ENCODE assay signal across 8 cellular contexts in genomic region chr4:173371292-173372192, GRCh38. TPM values are rescaled to one million over a fixed set of nuclear protein-coding genes. Genes with fewer than 3 reads are reported as not detected.
DNase-seq lines count a peak whose midpoint lies in the region; ATAC-seq and TF ChIP-seq lines count a peak whose summit lies in the region.

No MANE protein-coding gene starts in this region.

- H3K79me2 ChIP-seq in ACC112 (ENCODE audit: control insufficient read depth, insufficient read depth, low read length, unreplicated experiment), result peaks cover 51% of the 10 kb centered on the region

- intact Hi-C loops in right lobe of liver (cut with DNase I), result no loop called here

- TF ChIP-seq CTCF in right lobe of liver (IDR thresholded peaks at IDR 0.05), result no peak

- H2AFZ ChIP-seq in ACC112 (ENCODE audit: low read length, unreplicated experiment), result peak overlapping the region; percentile 57

- peak; percentile 28 for DNase-seq in NCI-H345 treated with DMSO at 0.1 percent for 48 hours (lab: John Stamatoyannopoulos, UW; ENCODE audit: unreplicated experiment)
- DNase-seq in activated CD4-positive, alpha-beta T cell treated with anti-CD3 and anti-CD28 coated beads, Interleukin-2, amount 50 U/mL, for 4 hours, result peak; percentile 7 to 20
- peak; percentile 80 for DNase-seq in dermis blood vessel endothelial cell
- DNase-seq in right lobe of liver, result peak; percentile 81 to 83 (median 81)
- DNase-seq in stimulated activated CD4-positive, alpha-beta T cell treated with anti-CD3 and anti-CD28 coated beads, Interleukin-4, amount 100 ng/mL, for 4 hours, result peak; percentile 13 to 40

- no peaks in the 10 kb centered on the region for H3K9me3 ChIP-seq in right lobe of liver

- H3K27ac ChIP-seq in ACC112 (ENCODE audit: low read depth, low read length) (peak overlapping the region; percentile 53), right lobe of liver (peak overlapping the region; percentile 75 to 83 (median 79))

- H3K27me3 ChIP-seq in ACC112 (ENCODE audit: insufficient read depth, low read length) (no peaks in the 10 kb centered on the region), right lobe of liver (no peaks in the 10 kb centered on the region)

- ATAC-seq in GM18519 (IDR thresholded peaks at IDR 0.05; ENCODE audit: low FRiP score, unreplicated experiment), result peak; percentile 8
- peak; percentile 30 for ATAC-seq in HG03045 (IDR thresholded peaks at IDR 0.05; ENCODE audit: unreplicated experiment)
- peak; percentile 33 to 53 (median 37) for ATAC-seq in right lobe of liver

- TF ChIP-seq POLR2A in right lobe of liver (IDR thresholded peaks at IDR 0.05), result peak; percentile 20

- H3K4me1 ChIP-seq in ACC112 (ENCODE audit: control insufficient read depth, insufficient read depth, low read length, unreplicated experiment) (peaks cover 13% of the 10 kb centered on the region), right lobe of liver (peaks cover 0 to 14% (median 5%) of the 10 kb centered on the region in 4 donors)

- H3K36me3 ChIP-seq in ACC112 (ENCODE audit: insufficient read depth, low read length) (no peaks in the 10 kb centered on the region), right lobe of liver (no peaks in the 10 kb centered on the region)

- H3K4me3 ChIP-seq in ACC112 (ENCODE audit: low read depth, low read length) (peak overlapping the region; percentile 79), right lobe of liver (peak overlapping the region; percentile 73 to 85 (median 75))

- WGBS in right lobe of liver (ENCODE audit: insufficient coverage, low coverage, low lambda C conversion rate, missing lambda C conversion rate), result 1% methylated on average over 32 of the region's 68 CpGs

RNA-seq across cellular contexts. Expression of gene SAP30, which starts 0.8 kb away (rescaled TPM):
- total RNA-seq in dermis blood vessel endothelial cell (27.7 and 35.7 TPM in 2 replicates), right lobe of liver (10 to 100 TPM in 2 of 6 experiments, 1 to 10 TPM in 4; 3.5 to 12.8 (median 7.7) TPM)

RNA-seq across cellular contexts. Expression of gene SCRG1, which starts 27.4 kb away (rescaled TPM):
- total RNA-seq in dermis blood vessel endothelial cell (under 0.01 TPM in 1 of 2 replicates, not detected in the other), right lobe of liver (not detected)

RNA-seq across cellular contexts. Expression of gene HMGB2, which starts 37.4 kb away (rescaled TPM):
- total RNA-seq in dermis blood vessel endothelial cell, result 90.9 and 215 TPM in 2 replicates
- total RNA-seq in right lobe of liver, result 10 to 100 TPM in 3 of 6 experiments, 1 to 10 TPM in 3; 6.1 to 13.5 (median 9.2) TPM

Comparison
In these comparisons a context has a peak if more than half of its experiments do, and no peak if none do; other contexts are left out.
1. Peak in every context shown above with its lines: DNase-seq, ATAC-seq, H3K4me3 ChIP-seq and H3K27ac ChIP-seq.
2. DNase-seq: peak in every context shown above with its lines; median percentile 81 in right lobe of liver; 80 in dermis blood vessel endothelial cell; 28 in NCI-H345 treated with DMSO at 0.1 percent for 48 hours; 26 in stimulated activated CD4-positive, alpha-beta T cell treated with anti-CD3 and anti-CD28 coated beads, Interleukin-4, amount 100 ng/mL, for 4 hours; 14 in activated CD4-positive, alpha-beta T cell treated with anti-CD3 and anti-CD28 coated beads, Interleukin-2, amount 50 U/mL, for 4 hours.